In the genomic region with DNA sequence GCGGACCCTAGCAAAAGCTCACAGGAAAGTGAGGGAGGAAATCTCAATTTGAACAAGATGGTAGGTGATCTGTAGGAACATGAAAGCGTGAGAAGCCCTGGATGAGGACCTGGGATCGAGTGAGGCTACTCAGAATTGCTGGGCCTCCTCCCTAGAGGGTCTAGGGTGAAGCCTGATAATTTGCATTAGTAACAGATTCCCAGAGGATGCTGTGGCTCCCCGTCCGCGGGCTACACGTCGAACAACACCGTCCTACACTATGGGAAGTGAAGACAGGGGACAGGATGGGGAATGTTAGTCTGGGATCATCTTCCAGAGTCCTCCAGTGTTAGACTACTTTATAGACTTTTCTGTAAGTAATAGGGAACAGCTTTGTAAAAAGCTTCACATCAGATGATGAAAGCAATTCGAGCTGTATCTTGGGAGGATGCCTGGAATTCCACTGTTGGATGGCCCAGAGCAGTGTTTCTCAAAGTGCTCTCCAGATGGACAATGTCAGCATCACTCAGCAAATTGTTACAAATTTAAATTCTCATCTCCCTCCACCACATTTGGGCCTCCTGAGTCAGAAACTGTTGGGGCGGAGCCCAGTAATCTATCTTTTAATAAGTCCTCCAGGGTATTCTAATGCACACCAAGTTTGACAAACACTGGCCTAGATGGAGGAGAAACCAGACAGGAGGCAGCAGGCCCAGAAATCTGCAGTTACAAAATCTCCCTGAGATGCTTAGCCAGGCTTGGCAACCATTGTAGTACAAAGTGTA, we compare ENCODE assay signal across 15 cellular contexts. TPM values are rescaled to one million over a fixed set of nuclear protein-coding genes. Genes with fewer than 3 reads are reported as not detected.
DNase-seq lines count a peak whose midpoint lies in the region; ATAC-seq and TF ChIP-seq lines count a peak whose summit lies in the region.
"Had no signal": no experiment of that assay in that cellular context is flagged by ENCODE, and none has a peak within 500 bp of the region (broad histone marks: within the 10 kb centered on the region; RNA-seq: fewer than 3 reads in every experiment).

No MANE protein-coding gene starts in this region.

- H3K27ac ChIP-seq in coronary artery, result peak overlapping the region; percentile 32 to 69

- TF ChIP-seq CTCF in coronary artery (IDR thresholded peaks at IDR 0.05), result no peak

- no peak overlapping the region for H3K4me3 ChIP-seq in coronary artery
- H3K4me3 ChIP-seq: GM12878 had no signal

- ATAC-seq in left ventricle myocardium superior, result peak; percentile 91
- no peak for ATAC-seq in GM19467 (IDR thresholded peaks at IDR 0.05; ENCODE audit: unreplicated experiment)
- ATAC-seq: activated T-cell treated with anti-CD3 and anti-CD28 coated beads, Interleukin-2, amount 50 U/mL, for 72 hours; GM12878 had no signal

- intact Hi-C loops in left ventricle myocardium superior (cut with micrococcal nuclease), result no loop called here

- DNase-seq in GM04503 (ENCODE audit: low read depth) (peak; percentile 67), coronary artery (ENCODE audit: low spot score) (no peak), left ventricle myocardium superior (no peak), stromal cell of bone marrow (ENCODE audit: low read depth) (peak; percentile 72), dermis blood vessel endothelial cell (no peak), glomerular visceral epithelial cell (ENCODE audit: extremely low spot score) (no peak)
- DNase-seq: activated CD4-positive, alpha-beta memory T cell treated with anti-CD3 and anti-CD28 coated beads, Interleukin-2, amount 10 ng/mL, durations not matched to agents 7 days and 5 days; activated T-cell treated with anti-CD3 and anti-CD28 coated beads, Interleukin-2, amount 50 U/mL, for 72 hours; CD4-positive, alpha-beta memory T cell; H9 had no signal

RNA-seq across cellular contexts. Expression of a gene that starts 6.5 kb away (rescaled TPM):
- total RNA-seq in left ventricle myocardium superior, result not detected
- not detected in 2 replicates for total RNA-seq in dermis blood vessel endothelial cell
- total RNA-seq: activated CD4-positive, alpha-beta memory T cell treated with anti-CD3 and anti-CD28 coated beads, Interleukin-2, amount 10 ng/mL, durations not matched to agents 7 days and 5 days; activated T-cell treated with anti-CD3 and anti-CD28 coated beads, Interleukin-2, amount 50 U/mL, for 72 hours; CD4-positive, alpha-beta memory T cell; Daoy; H9; pulmonary artery endothelial cell; temporal lobe had no signal

RNA-seq across cellular contexts. Expression of a gene that starts 8.3 kb away (rescaled TPM):
- total RNA-seq in left ventricle myocardium superior, result 6.4 TPM
- total RNA-seq in dermis blood vessel endothelial cell, result 13.7 and 15.8 TPM in 2 replicates

RNA-seq across cellular contexts. Expression of a gene that starts 14.2 kb away (rescaled TPM):
- total RNA-seq in left ventricle myocardium superior, result 4.5 TPM
- total RNA-seq in dermis blood vessel endothelial cell, result 22.6 and 28.0 TPM in 2 replicates

RNA-seq across cellular contexts. Expression of a gene that starts 19.7 kb away (rescaled TPM):
- total RNA-seq in left ventricle myocardium superior (243 TPM), dermis blood vessel endothelial cell (not detected in 2 replicates)
- total RNA-seq: Daoy, GM12878, pulmonary artery endothelial cell, temporal lobe had no signal

Comparison
In these comparisons a context has a peak if more than half of its experiments do, and no peak if none do; other contexts are left out.
1. DNase-seq: peak in GM04503 (single experiment) and stromal cell of bone marrow (single experiment); none in coronary artery (single experiment), left ventricle myocardium superior (single experiment), dermis blood vessel endothelial cell (single experiment) and glomerular visceral epithelial cell (single experiment).